In the genomic region with DNA sequence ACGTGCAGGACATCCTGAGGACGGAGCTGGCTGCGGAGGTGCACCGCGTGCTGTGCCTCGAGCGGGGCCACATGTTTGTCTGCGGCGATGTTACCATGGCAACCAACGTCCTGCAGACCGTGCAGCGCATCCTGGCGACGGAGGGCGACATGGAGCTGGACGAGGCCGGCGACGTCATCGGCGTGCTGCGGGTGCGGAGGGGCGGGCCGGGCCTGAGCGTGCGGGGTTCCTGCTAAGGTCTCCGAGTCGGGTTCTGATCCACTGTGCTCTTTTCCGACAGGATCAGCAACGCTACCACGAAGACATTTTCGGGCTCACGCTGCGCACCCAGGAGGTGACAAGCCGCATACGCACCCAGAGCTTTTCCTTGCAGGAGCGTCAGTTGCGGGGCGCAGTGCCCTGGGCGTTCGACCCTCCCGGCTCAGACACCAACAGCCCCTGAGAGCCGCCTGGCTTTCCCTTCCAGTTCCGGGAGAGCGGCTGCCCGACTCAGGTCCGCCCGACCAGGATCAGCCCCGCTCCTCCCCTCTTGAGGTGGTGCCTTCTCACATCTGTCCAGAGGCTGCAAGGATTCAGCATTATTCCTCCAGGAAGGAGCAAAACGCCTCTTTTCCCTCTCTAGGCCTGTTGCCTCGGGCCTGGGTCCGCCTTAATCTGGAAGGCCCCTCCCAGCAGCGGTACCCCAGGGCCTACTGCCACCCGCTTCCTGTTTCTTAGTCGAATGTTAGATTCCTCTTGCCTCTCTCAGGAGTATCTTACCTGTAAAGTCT, we compare ENCODE assay signal across 1 cellular context.
TF ChIP-seq lines count a peak whose summit lies in the region.

No MANE protein-coding gene starts in this region.

TF ChIP-seq in IMR-90, 13 proteins besides CTCF, POLR2A, EP300 and RAD21:
- TF ChIP-seq RCOR1 (IDR thresholded peaks at IDR 0.05; ENCODE audit: insufficient replicate concordance, low read length) (no peak), BHLHE40 (IDR thresholded peaks at IDR 0.05; ENCODE audit: low read depth, low read length) (no peak)
